ENCODE assay signal across 8 cellular contexts in the genomic region with DNA sequence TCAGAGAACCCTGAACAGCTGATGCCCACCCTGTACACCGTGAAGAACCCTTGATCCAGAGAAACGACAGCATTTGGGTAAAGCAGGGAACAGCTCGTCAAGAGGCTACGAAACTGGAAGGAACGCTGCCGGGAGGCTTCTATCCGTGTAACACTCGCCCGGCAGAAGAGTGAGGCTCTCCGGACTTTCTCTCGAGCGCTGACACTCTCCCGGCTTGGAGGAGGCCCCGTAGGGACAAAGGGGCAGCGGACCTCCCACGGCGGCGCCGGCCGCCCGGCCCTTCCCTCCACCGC. TPM values are rescaled to one million over a fixed set of nuclear protein-coding genes. Genes with fewer than 3 reads are reported as not detected.
A peak's percentile ranks its signal among the peaks of the same experiment; 100 is the strongest.
DNase-seq lines count a peak whose midpoint lies in the region; ATAC-seq and TF ChIP-seq lines count a peak whose summit lies in the region.

No MANE protein-coding gene starts in this region.

- peaks cover 15% of the 10 kb centered on the region for H4K20me1 ChIP-seq in Loucy (ENCODE audit: insufficient read depth, low read length, poor library complexity, severe bottlenecking)

- H3K4me1 ChIP-seq in Caco-2 (peaks cover 34% of the 10 kb centered on the region), Loucy (ENCODE audit: insufficient read depth, low read length, poor library complexity, severe bottlenecking) (peaks cover 39% of the 10 kb centered on the region), ectodermal cell (ENCODE audit: control insufficient read depth, insufficient read depth, low read length) (peaks cover 29% of the 10 kb centered on the region), neuron (ENCODE audit: insufficient read depth, low read length) (peaks cover 30% of the 10 kb centered on the region)

- H3K27ac ChIP-seq in ectodermal cell (ENCODE audit: insufficient read depth, low read depth, low read length, poor library complexity, severe bottlenecking), result peak overlapping the region; percentile 99

- POLR2A ChIA-PET in Caco-2 (lab: Charles Lee), result interaction anchor here (1.0 to 1.1 kb wide), 2 partner anchors 16 to 21 kb away, joined by 8 to 9 read pairs; a partner anchor contains a TSS

- DNase-seq in Caco-2, result no peak
- no peak for DNase-seq in HK-2 (ENCODE audit: unreplicated experiment)
- DNase-seq in D341Med (ENCODE audit: low spot score), result no peak
- no peak for DNase-seq in putamen (ENCODE audit: low spot score)

- WGBS in ectodermal cell, 2 experiments, result 0 to 1% methylated on average over 22 of the region's 22 CpGs

- H2AFZ ChIP-seq in Loucy (ENCODE audit: low read length) (peak overlapping the region; percentile 98), neuron (ENCODE audit: low read depth, low read length) (peak overlapping the region; percentile 36)

- CTCF ChIA-PET in Caco-2 (lab: Charles Lee), result no interaction called here

- H3K27me3 ChIP-seq in Caco-2 (replicated peaks; ENCODE audit: control insufficient read depth, insufficient read depth, low read length) (no peaks in the 10 kb centered on the region), Loucy (ENCODE audit: insufficient read depth, low read length, poor library complexity, severe bottlenecking) (no peaks in the 10 kb centered on the region), ectodermal cell (ENCODE audit: control insufficient read depth, insufficient read depth, low read length, poor library complexity, severe bottlenecking) (no peaks in the 10 kb centered on the region), neuron (ENCODE audit: insufficient read depth, low read length) (no peaks in the 10 kb centered on the region)

- H3K4me1 Mint-ChIP-seq in Caco-2 (ENCODE audit: low read depth, unreplicated experiment), result peaks cover 10% of the 10 kb centered on the region

- H3K27me3 Mint-ChIP-seq in Caco-2 (ENCODE audit: insufficient read depth, unreplicated experiment), result no peaks in the 10 kb centered on the region

- ATAC-seq in HG02884 (IDR thresholded peaks at IDR 0.05; ENCODE audit: unreplicated experiment), result no peak

- H3K4me3 ChIP-seq in Caco-2 (ENCODE audit: low read depth, low read length), result peak overlapping the region; percentile 58
- H3K4me3 ChIP-seq in Loucy (ENCODE audit: low read length, poor library complexity, severe bottlenecking), result peak overlapping the region; percentile 78
- H3K4me3 ChIP-seq in ectodermal cell (ENCODE audit: insufficient read depth, low read depth, low read length), result peak overlapping the region; percentile 89
- H3K4me3 ChIP-seq in neuron (ENCODE audit: low read length), result peak overlapping the region; percentile 74

- peak overlapping the region; percentile 81 for H3K4me3 Mint-ChIP-seq in Caco-2 (ENCODE audit: unreplicated experiment)

- no peak for TF ChIP-seq CTCF in Caco-2 (IDR thresholded peaks at IDR 0.05; ENCODE audit: insufficient read depth in 1 of 2, low read depth in 1 of 2, low read length in 1 of 2, severe bottlenecking in 1 of 2, unreplicated experiment in 1 of 2)
- TF ChIP-seq CTCF in Loucy (conservative IDR thresholded peaks at IDR 0.05; ENCODE audit: low read length), result no peak

- no peaks in the 10 kb centered on the region for H3K9me3 Mint-ChIP-seq in Caco-2 (ENCODE audit: unreplicated experiment)

- no peaks in the 10 kb centered on the region for H3F3A ChIP-seq in Loucy (ENCODE audit: low read depth)

- H3K27ac Mint-ChIP-seq in Caco-2 (ENCODE audit: unreplicated experiment), result no peak overlapping the region

- H3K9me3 ChIP-seq in Caco-2 (no peaks in the 10 kb centered on the region), Loucy (ENCODE audit: insufficient read depth, low read depth, low read length) (no peaks in the 10 kb centered on the region), ectodermal cell (ENCODE audit: control insufficient read depth, low read length) (no peaks in the 10 kb centered on the region), neuron (ENCODE audit: low read length) (peaks cover 2% of the 10 kb centered on the region)

- intact Hi-C loops in Caco-2 (cut with micrococcal nuclease; ENCODE audit: unreplicated experiment), result loop anchor here (1.0 kb wide), 1 partner anchor 21 kb away; a partner anchor contains a TSS

- H3K36me3 ChIP-seq in Caco-2 (ENCODE audit: control insufficient read depth, insufficient read depth, low read length), result peaks cover 4% of the 10 kb centered on the region
- H3K36me3 ChIP-seq in Loucy (ENCODE audit: insufficient read depth, low read length), result no peaks in the 10 kb centered on the region
- peaks cover 21% of the 10 kb centered on the region for H3K36me3 ChIP-seq in ectodermal cell (ENCODE audit: control insufficient read depth, insufficient read depth, low read length)
- peaks cover 43% of the 10 kb centered on the region for H3K36me3 ChIP-seq in neuron (ENCODE audit: insufficient read depth, low read length)

- peak overlapping the region; percentile 77 for H3K9ac ChIP-seq in Loucy (ENCODE audit: low read depth, low read length, poor library complexity, severe bottlenecking)

- peak overlapping the region; percentile 95 for H3K4me2 ChIP-seq in Loucy (ENCODE audit: low read depth, low read length, poor library complexity, severe bottlenecking)

- no TSS peak for BruUV-seq in Caco-2 (replicated peaks; lab: Mats Ljungman, UMichigan)

- H3K36me3 Mint-ChIP-seq in Caco-2 (ENCODE audit: insufficient read depth, unreplicated experiment), result peaks cover 41% of the 10 kb centered on the region

- peaks cover 29% of the 10 kb centered on the region for H3K79me2 ChIP-seq in Loucy (ENCODE audit: insufficient read depth, low read length)

- H3K9me2 ChIP-seq in Loucy (replicated peaks; ENCODE audit: low read depth, low read length), result no peaks in the 10 kb centered on the region

RNA-seq across cellular contexts. Expression of a gene that starts 1.7 kb away (rescaled TPM):
- total RNA-seq in Caco-2 (2022), result 30.1 and 31.6 TPM in 2 replicates
- polyA plus RNA-seq in ectodermal cell (2013, experiment 1 of 4), result 75.5 TPM
- polyA plus RNA-seq in ectodermal cell (2013, experiment 2 of 4), result 76.5 TPM
- 61.6 TPM for polyA plus RNA-seq in ectodermal cell (2013, experiment 3 of 4)
- 67.6 TPM for polyA plus RNA-seq in ectodermal cell (2013, experiment 4 of 4)

RNA-seq across cellular contexts. Expression of a gene that starts 7.2 kb away (rescaled TPM):
- 34.9 and 38.3 TPM in 2 replicates for total RNA-seq in Caco-2 (2022)
- 27.6 TPM for polyA plus RNA-seq in ectodermal cell (2013, experiment 1 of 4)
- 27.9 TPM for polyA plus RNA-seq in ectodermal cell (2013, experiment 2 of 4)
- polyA plus RNA-seq in ectodermal cell (2013, experiment 3 of 4), result 22.8 TPM
- polyA plus RNA-seq in ectodermal cell (2013, experiment 4 of 4), result 27.6 TPM

RNA-seq across cellular contexts. Expression of a gene that starts 17.4 kb away (rescaled TPM):
- 2.3 and 2.6 TPM in 2 replicates for total RNA-seq in Caco-2 (2022)
- 1.5 TPM for polyA plus RNA-seq in ectodermal cell (2013, experiment 1 of 4)
- polyA plus RNA-seq in ectodermal cell (2013, experiment 2 of 4), result 2.1 TPM
- polyA plus RNA-seq in ectodermal cell (2013, experiment 3 of 4), result 1.2 TPM
- polyA plus RNA-seq in ectodermal cell (2013, experiment 4 of 4), result 1.1 TPM

RNA-seq across cellular contexts. Expression of a gene that starts 19.8 kb away (rescaled TPM):
- total RNA-seq in Caco-2 (2022), result 26.7 and 28.1 TPM in 2 replicates
- 15.4 TPM for polyA plus RNA-seq in ectodermal cell (2013, experiment 1 of 4)
- polyA plus RNA-seq in ectodermal cell (2013, experiment 2 of 4), result 12.1 TPM
- polyA plus RNA-seq in ectodermal cell (2013, experiment 3 of 4), result 12.7 TPM
- 12.2 TPM for polyA plus RNA-seq in ectodermal cell (2013, experiment 4 of 4)

RNA-seq across cellular contexts. Expression of a gene that starts 21.6 kb away (rescaled TPM):
- 5.2 and 6.8 TPM in 2 replicates for total RNA-seq in Caco-2 (2022)
- polyA plus RNA-seq in ectodermal cell (2013, experiment 1 of 4), result 4.8 TPM
- polyA plus RNA-seq in ectodermal cell (2013, experiment 2 of 4), result 4.2 TPM
- 4.1 TPM for polyA plus RNA-seq in ectodermal cell (2013, experiment 3 of 4)
- 3.0 TPM for polyA plus RNA-seq in ectodermal cell (2013, experiment 4 of 4)
